1 cellular context compared by ENCODE assay signal in the genomic region with DNA sequence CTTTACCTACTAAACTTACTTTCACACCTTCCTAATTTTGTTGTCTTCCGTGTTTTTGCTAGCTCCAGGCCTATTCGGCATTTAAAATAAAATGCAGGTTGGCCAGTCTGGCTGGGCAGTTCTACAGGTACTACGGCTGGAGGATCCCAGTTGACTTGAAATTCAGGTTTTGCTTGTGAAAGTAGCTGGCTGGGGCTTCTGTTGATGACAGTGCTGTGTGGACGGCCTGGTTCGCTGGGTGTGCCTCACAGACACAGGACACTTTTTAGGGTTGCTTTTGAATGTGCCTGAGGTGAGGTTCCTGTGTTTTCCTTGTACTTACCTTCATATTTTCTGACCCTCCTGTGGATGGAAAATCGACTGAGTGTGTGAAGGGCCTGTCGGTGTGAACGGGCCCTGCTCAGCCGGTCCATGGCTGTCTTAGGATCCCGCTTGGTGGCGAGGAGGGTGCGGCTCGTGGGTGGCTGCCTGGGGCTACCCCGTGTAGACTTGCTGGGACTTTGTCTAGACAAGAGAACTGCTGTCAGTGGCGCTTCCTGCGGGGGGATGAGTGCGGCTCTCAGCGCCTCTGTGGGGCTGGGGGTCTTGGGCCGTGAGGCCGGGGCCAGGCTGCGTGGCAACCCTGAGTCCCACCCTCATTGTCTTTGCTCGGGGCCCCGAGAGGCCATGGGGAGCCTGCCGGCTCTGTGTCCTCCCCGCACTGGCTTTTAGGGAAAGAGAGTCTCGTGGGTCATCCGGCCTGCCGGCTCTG.
TF ChIP-seq lines count a peak whose summit lies in the region.

No MANE protein-coding gene starts in this region.

TF ChIP-seq in HCT116, 20 proteins besides CTCF, POLR2A, EP300 and RAD21 (continued from another document):
- TF ChIP-seq ZBTB33 (IDR thresholded peaks at IDR 0.05; ENCODE audit: extremely low read depth, insufficient replicate concordance, low read length) (no peak), SRF (IDR thresholded peaks at IDR 0.05; ENCODE audit: low read depth) (no peak), ZNF274 (IDR thresholded peaks at IDR 0.05; ENCODE audit: low read depth, low read length) (no peak), ZFX (IDR thresholded peaks at IDR 0.05) (no peak), POLR2AphosphoS5 (IDR thresholded peaks at IDR 0.05; ENCODE audit: low read depth, low read length) (no peak), CEBPB (IDR thresholded peaks at IDR 0.05; ENCODE audit: low read depth) (no peak)
- TF ChIP-seq, protein P1, sequence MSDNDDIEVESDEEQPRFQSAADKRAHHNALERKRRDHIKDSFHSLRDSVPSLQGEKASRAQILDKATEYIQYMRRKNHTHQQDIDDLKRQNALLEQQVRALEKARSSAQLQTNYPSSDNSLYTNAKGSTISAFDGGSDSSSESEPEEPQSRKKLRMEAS (IDR thresholded peaks at IDR 0.05), result 0 out of 2 replicates have a peak, but pooled peaks have one; percentile 45
